ENCODE assay signal across 24 cellular contexts in the genomic region with DNA sequence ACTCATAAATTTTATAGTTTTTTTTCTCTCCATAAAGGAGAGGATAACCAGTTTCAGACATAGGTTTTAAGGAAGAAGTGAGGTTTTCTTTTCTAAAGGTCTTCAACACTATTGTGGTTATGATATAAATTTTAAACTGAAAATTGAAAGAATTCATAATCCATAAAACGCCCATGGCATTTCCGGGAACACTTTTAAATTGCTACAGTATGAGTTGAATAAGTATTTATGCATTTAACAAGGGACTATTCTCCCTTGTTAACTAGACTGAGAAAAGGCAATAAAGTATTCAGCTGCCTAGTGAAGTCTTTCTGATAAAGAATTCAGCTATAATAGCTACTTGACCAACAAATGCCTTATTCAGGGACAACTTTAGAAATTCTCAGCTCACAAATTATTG.
"Had no signal": no experiment of that assay in that cellular context is flagged by ENCODE, and none has a peak within 500 bp of the region (broad histone marks: within the 10 kb centered on the region; RNA-seq: fewer than 3 reads in every experiment).

No MANE protein-coding gene starts in this region.

- H3K27ac ChIP-seq: epithelial cell of prostate, esophagus muscularis mucosa, foreskin keratinocyte, heart left ventricle, psoas muscle, right lobe of liver, suprapubic skin, thyroid gland had no signal

- H3K9me3 ChIP-seq: esophagus muscularis mucosa, heart left ventricle, psoas muscle, right lobe of liver, suprapubic skin, thyroid gland had no signal

- H3K27ac Mint-ChIP-seq: dendritic cell treated with granulocyte-macrophage colony-stimulating factor and Interleukin-4, amounts not matched to agents 40 ng/mL and 50 ng/mL, for 4 days; effector memory CD8-positive, alpha-beta T cell; natural killer cell treated with Interleukin-12 subunit alpha and Interleukin-12 subunit beta and Interleukin-15 and Interleukin-18, amount 100 ng/mL, for 72 hours; stimulated activated effector memory CD8-positive, alpha-beta T cell treated with anti-CD3 and anti-CD28 coated beads, Interleukin-12 subunit alpha, Interleukin-12 subunit beta, amount 100 ng/mL, for 72 hours; type B pancreatic cell had no signal

- ATAC-seq: effector memory CD8-positive, alpha-beta T cell; foreskin keratinocyte; heart left ventricle; left colon; left ventricle myocardium superior; natural killer cell treated with Interleukin-12 subunit alpha and Interleukin-12 subunit beta and Interleukin-15 and Interleukin-18, amount 100 ng/mL, for 72 hours; psoas muscle; right lobe of liver; stimulated activated effector memory CD8-positive, alpha-beta T cell treated with anti-CD3 and anti-CD28 coated beads, Interleukin-12 subunit alpha, Interleukin-12 subunit beta, amount 100 ng/mL, for 72 hours; stimulated activated naive CD8-positive, alpha-beta T cell treated with anti-CD3 and anti-CD28 coated beads, Interleukin-15, Interleukin-2, amounts not matched to agents 100 U/mL and 50 U/mL, for 24 hours had no signal

- H3K4me1 ChIP-seq: heart left ventricle, psoas muscle, right lobe of liver, suprapubic skin, thyroid gland had no signal

- H3K36me3 ChIP-seq: esophagus muscularis mucosa, heart left ventricle, right lobe of liver, suprapubic skin, thyroid gland had no signal

- H3K4me3 Mint-ChIP-seq: dendritic cell treated with granulocyte-macrophage colony-stimulating factor and Interleukin-4, amounts not matched to agents 40 ng/mL and 50 ng/mL, for 4 days; effector memory CD8-positive, alpha-beta T cell; natural killer cell treated with Interleukin-12 subunit alpha and Interleukin-12 subunit beta and Interleukin-15 and Interleukin-18, amount 100 ng/mL, for 72 hours; stimulated activated effector memory CD8-positive, alpha-beta T cell treated with anti-CD3 and anti-CD28 coated beads, Interleukin-12 subunit alpha, Interleukin-12 subunit beta, amount 100 ng/mL, for 72 hours; type B pancreatic cell had no signal

- H3K27me3 Mint-ChIP-seq: effector memory CD8-positive, alpha-beta T cell; natural killer cell treated with Interleukin-12 subunit alpha and Interleukin-12 subunit beta and Interleukin-15 and Interleukin-18, amount 100 ng/mL, for 72 hours; type B pancreatic cell had no signal

- DNase-seq: effector memory CD8-positive, alpha-beta T cell; foreskin keratinocyte; heart left ventricle; hippocampal formation; left colon; left ventricle myocardium superior; mesenchymal stem cell; midbrain; occipital lobe; psoas muscle; retina; right lobe of liver; stimulated activated CD4-positive, alpha-beta T cell treated with anti-CD3 and anti-CD28 coated beads, Interleukin-4, amount 100 ng/mL, for 1 hour; stimulated activated CD8-positive, alpha-beta memory T cell treated with anti-CD3 and anti-CD28 coated beads, Interleukin-4, amount 100 ng/mL, for 48 hours; stimulated activated naive CD8-positive, alpha-beta T cell treated with anti-CD3 and anti-CD28 coated beads, Interleukin-15, Interleukin-2, amounts not matched to agents 100 U/mL and 50 U/mL, for 24 hours; thyroid gland had no signal

- H3K36me3 Mint-ChIP-seq: natural killer cell treated with Interleukin-12 subunit alpha and Interleukin-12 subunit beta and Interleukin-15 and Interleukin-18, amount 100 ng/mL, for 72 hours; stimulated activated effector memory CD8-positive, alpha-beta T cell treated with anti-CD3 and anti-CD28 coated beads, Interleukin-12 subunit alpha, Interleukin-12 subunit beta, amount 100 ng/mL, for 72 hours; type B pancreatic cell had no signal

- H3K4me1 Mint-ChIP-seq: stimulated activated effector memory CD8-positive, alpha-beta T cell treated with anti-CD3 and anti-CD28 coated beads, Interleukin-12 subunit alpha, Interleukin-12 subunit beta, amount 100 ng/mL, for 72 hours had no signal

- H3K4me3 ChIP-seq: esophagus muscularis mucosa, heart left ventricle, lung, psoas muscle, right lobe of liver, suprapubic skin, thyroid gland had no signal

- H3K27me3 ChIP-seq: esophagus muscularis mucosa, foreskin keratinocyte, heart left ventricle, right lobe of liver, suprapubic skin, thyroid gland had no signal

- H3K9me3 Mint-ChIP-seq: dendritic cell treated with granulocyte-macrophage colony-stimulating factor and Interleukin-4, amounts not matched to agents 40 ng/mL and 50 ng/mL, for 4 days; type B pancreatic cell had no signal
